14 cellular contexts compared by ENCODE assay signal in the genomic region with DNA sequence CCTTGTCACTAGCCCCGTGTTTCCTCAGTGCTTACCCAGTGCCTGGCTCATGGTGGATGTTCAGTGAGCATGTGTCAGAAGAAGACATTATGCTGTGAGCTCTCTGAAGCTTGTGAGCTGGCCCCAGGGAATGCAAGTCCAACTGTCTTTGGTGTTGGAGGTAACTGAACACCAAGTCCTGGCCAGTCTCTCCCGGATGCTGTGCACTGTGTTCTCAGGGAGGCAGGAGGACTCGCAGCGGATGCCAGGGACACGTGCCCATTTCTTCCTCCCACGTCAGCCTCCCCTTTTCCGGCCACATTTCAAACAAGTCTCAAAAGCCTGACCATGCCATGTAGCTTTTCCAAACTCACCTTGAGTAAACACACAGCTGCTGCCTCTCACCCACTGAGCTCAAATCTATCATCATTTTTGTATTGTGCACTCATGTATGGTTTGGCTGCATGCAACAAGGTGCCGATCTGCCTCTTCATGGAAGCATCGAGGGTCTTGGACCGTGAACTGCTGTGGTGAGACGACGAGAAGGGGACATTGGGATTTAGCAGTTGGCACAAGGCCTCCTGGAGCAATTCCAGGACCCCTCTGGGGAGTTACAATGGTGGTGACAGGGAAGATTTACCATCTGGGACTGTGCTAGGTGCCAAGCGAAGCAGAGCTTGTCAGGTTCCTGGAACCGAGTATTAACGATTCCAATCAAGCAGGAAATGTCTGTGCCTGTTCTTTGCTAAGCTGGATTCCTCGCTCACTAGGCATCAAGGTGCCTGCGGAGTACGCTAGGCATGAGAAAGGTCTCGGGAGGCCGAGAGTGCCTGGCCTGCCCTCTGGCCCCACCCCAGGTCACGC. TPM values are rescaled to one million over a fixed set of nuclear protein-coding genes. Genes with fewer than 3 reads are reported as not detected.
DNase-seq lines count a peak whose midpoint lies in the region; ATAC-seq and TF ChIP-seq lines count a peak whose summit lies in the region.
"Had no signal": no experiment of that assay in that cellular context is flagged by ENCODE, and none has a peak within 500 bp of the region (broad histone marks: within the 10 kb centered on the region; RNA-seq: fewer than 3 reads in every experiment).

No MANE protein-coding gene starts in this region.

- no peaks in the 10 kb centered on the region for H3K27me3 ChIP-seq in CD4-positive, alpha-beta memory T cell (ENCODE audit: insufficient read depth, low read length)
- H3K27me3 ChIP-seq in lower lobe of right lung (ENCODE audit: low read depth) = no peaks in the 10 kb centered on the region
- peaks cover 0 to 2% (median 0%) of the 10 kb centered on the region in 9 donors for H3K27me3 ChIP-seq in heart left ventricle

- ATAC-seq in lower lobe of right lung (peak in 1 of 2 donors; percentile 41), heart left ventricle (no peak), HG03521 (IDR thresholded peaks at IDR 0.05; ENCODE audit: unreplicated experiment) (no peak)
- ATAC-seq: foreskin keratinocyte had no signal

- H3K4me1 ChIP-seq in CD4-positive, alpha-beta memory T cell (ENCODE audit: insufficient read depth, low read length) = peaks cover 49% of the 10 kb centered on the region
- peaks cover 30% of the 10 kb centered on the region for H3K4me1 ChIP-seq in lower lobe of right lung
- peaks cover 0 to 24% (median 4%) of the 10 kb centered on the region in 12 donors for H3K4me1 ChIP-seq in heart left ventricle
- H3K4me1 ChIP-seq: foreskin keratinocyte had no signal

- no peak for TF ChIP-seq CTCF in astrocyte of the spinal cord (IDR thresholded peaks at IDR 0.05; ENCODE audit: low read depth, low read length)
- TF ChIP-seq CTCF in lower lobe of right lung (IDR thresholded peaks at IDR 0.05) = no peak
- no peak for TF ChIP-seq CTCF in heart left ventricle (IDR thresholded peaks at IDR 0.05)

- intact Hi-C loops in CD4-positive, alpha-beta memory T cell (cut with micrococcal nuclease) = no loop called here
- intact Hi-C loops in lower lobe of right lung (cut with DNase I) (no loop called here), heart left ventricle (cut with DNase I) (no loop called here)

- peak overlapping the region; percentile 65 to 100 (median 98) for H3K27ac Mint-ChIP-seq in CD4-positive, alpha-beta memory T cell
- H3K27ac Mint-ChIP-seq: nephron had no signal

- H3K27ac ChIP-seq in CD4-positive, alpha-beta memory T cell (ENCODE audit: low read depth, low read length) = peak overlapping the region; percentile 16
- H3K27ac ChIP-seq in lower lobe of right lung (peak overlapping the region; percentile 54), heart left ventricle (no peak overlapping the region)
- H3K27ac ChIP-seq: foreskin keratinocyte had no signal

- H3K36me3 ChIP-seq in CD4-positive, alpha-beta memory T cell (ENCODE audit: insufficient read depth, low read length) = no peaks in the 10 kb centered on the region
- H3K36me3 ChIP-seq in lower lobe of right lung (no peaks in the 10 kb centered on the region), heart left ventricle (no peaks in the 10 kb centered on the region)

- CTCF ChIA-PET in CD4-positive, alpha-beta memory T cell (lab: Charles Lee; ENCODE audit: partially characterized antibody) = interaction anchor here (1.0 to 1.5 kb wide), 5 partner anchors 39 to 126 kb away, joined by 3 to 4 read pairs (median 3); no protein-coding TSS in a partner anchor

- no peak for TF ChIP-seq POLR2A in heart left ventricle (IDR thresholded peaks at IDR 0.05)

- POLR2A ChIA-PET in CD4-positive, alpha-beta memory T cell (lab: Charles Lee; ENCODE audit: partially characterized antibody) = interaction anchor here (0.7 to 13.3 kb wide), 8 partner anchors 17 to 111 kb away, joined by 3 to 565 read pairs (median 4); a partner anchor contains a TSS

- H3K36me3 Mint-ChIP-seq in CD4-positive, alpha-beta memory T cell = peaks cover 0 to 8% of the 10 kb centered on the region in 2 donors

- H3K9me3 ChIP-seq in CD4-positive, alpha-beta memory T cell (ENCODE audit: control insufficient read depth in 1 of 2, low read length in 2 of 2) = no peaks in the 10 kb centered on the region
- H3K9me3 ChIP-seq in lower lobe of right lung (no peaks in the 10 kb centered on the region), heart left ventricle (no peaks in the 10 kb centered on the region)

- H3K9me3 Mint-ChIP-seq in CD4-positive, alpha-beta memory T cell = peaks cover 0 to 3% (median 0%) of the 10 kb centered on the region in 8 donors

- in situ Hi-C loops in astrocyte of the spinal cord (cut with HindIII; ENCODE audit: low sequenced_read_pairs) = no loop called here

- H3K27me3 Mint-ChIP-seq in CD4-positive, alpha-beta memory T cell = no peaks in the 10 kb centered on the region

- H3K4me3 Mint-ChIP-seq in CD4-positive, alpha-beta memory T cell = no peak overlapping the region
- H3K4me3 Mint-ChIP-seq: nephron had no signal

- no peak overlapping the region for H3K4me3 ChIP-seq in CD4-positive, alpha-beta memory T cell (ENCODE audit: low read length in 2 of 2)
- H3K4me3 ChIP-seq in astrocyte of the spinal cord (ENCODE audit: low read depth, low read length) (no peak overlapping the region), lower lobe of right lung (no peak overlapping the region), heart left ventricle (no peak overlapping the region)

- H3K4me1 Mint-ChIP-seq in CD4-positive, alpha-beta memory T cell = peaks cover 38 to 70% (median 47%) of the 10 kb centered on the region in 4 donors

- DNase-seq in CD4-positive, alpha-beta memory T cell = no peak
- peak; percentile 40 for DNase-seq in NCI-H1105 (lab: John Stamatoyannopoulos, UW)
- peak; percentile 16 for DNase-seq in astrocyte of the spinal cord (ENCODE audit: low read depth, low spot score)
- no peak for DNase-seq in lower lobe of right lung
- DNase-seq in NCI-H82 (lab: John Stamatoyannopoulos, UW) = no peak
- no peak for DNase-seq in heart left ventricle
- DNase-seq in inferior parietal cortex (ENCODE audit: extremely low spot score) = no peak
- DNase-seq: activated CD4-positive, CD25-positive, alpha-beta regulatory T cell; foreskin keratinocyte; left cardiac atrium; SIG-M5; small intestine had no signal

- WGBS in heart left ventricle, 4 donors = 77 to 88% (median 83%) methylated on average over 21 of the region's 21 CpGs

RNA-seq across cellular contexts. Expression of a gene that starts 44.4 kb away (rescaled TPM):
- 100 to 1,000 TPM; 256 to 270 TPM for total RNA-seq in CD4-positive, alpha-beta memory T cell
- 100 to 1,000 TPM; 223 to 336 TPM for polyA plus RNA-seq in CD4-positive, alpha-beta memory T cell
- total RNA-seq in lower lobe of right lung = 82.0 TPM
- 10 to 100 TPM; 10.2 to 45.0 (median 18.2) TPM for total RNA-seq in heart left ventricle
- polyA plus RNA-seq in heart left ventricle = 1 to 10 TPM; 4.2 to 6.7 TPM

Comparison
In these comparisons a context has a peak if more than half of its experiments do, and no peak if none do; other contexts are left out.
1. DNase-seq: peak in NCI-H1105 (single experiment) and astrocyte of the spinal cord (single experiment); none in CD4-positive, alpha-beta memory T cell (0 of 5), lower lobe of right lung (single experiment), NCI-H82 (single experiment), heart left ventricle (0 of 5) and inferior parietal cortex (single experiment).
2. H3K27ac ChIP-seq: peak in CD4-positive, alpha-beta memory T cell (single experiment) and lower lobe of right lung (single experiment); none in heart left ventricle (0 of 12).